ENCODE assay signal across 8 cellular contexts in the genomic region with DNA sequence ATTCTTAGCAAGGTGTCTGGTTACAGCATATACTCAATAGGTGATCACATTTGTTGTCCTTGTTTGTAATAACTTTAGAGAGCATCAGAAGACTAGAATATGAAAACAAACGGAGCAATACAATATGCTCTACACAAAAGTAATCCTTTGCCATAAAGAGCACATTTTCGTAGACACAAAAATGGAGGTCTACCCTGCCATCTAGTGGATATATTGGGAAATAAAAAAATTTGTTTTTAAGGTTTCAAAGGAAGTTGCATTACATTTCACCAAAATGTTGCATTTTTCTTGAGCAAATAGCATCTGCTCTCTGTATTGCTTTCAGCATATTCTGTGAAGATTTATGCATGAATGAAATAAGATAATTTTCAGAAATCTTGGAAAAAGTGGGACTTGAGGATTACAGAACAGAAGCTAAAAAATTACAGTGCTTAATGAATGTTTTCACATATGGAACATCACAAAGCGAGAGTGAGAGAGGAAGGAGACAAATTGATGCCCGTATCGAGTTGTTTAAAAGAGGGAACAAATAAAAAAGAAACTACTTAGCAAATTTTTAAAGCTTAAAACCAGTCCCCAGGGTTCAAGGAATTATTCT.
DNase-seq lines count a peak whose midpoint lies in the region; TF ChIP-seq lines count a peak whose summit lies in the region.

No MANE protein-coding gene starts in this region.

- H3K4me3 ChIP-seq in AG09309 (ENCODE audit: control insufficient read depth, low read depth, low read length) (no peak overlapping the region), LNCaP clone FGC (ENCODE audit: low read depth, low read length) (no peak overlapping the region)

- H3K27ac ChIP-seq in substantia nigra (ENCODE audit: low read depth, low read length, poor library complexity, severe bottlenecking) (no peak overlapping the region), caudate nucleus (ENCODE audit: low read depth, low read length) (no peak overlapping the region)

- DNase-seq in AG09309 (ENCODE audit: low read depth), result no peak
- DNase-seq in GM13976 (ENCODE audit: low spot score), result no peak
- DNase-seq in LNCaP clone FGC (ENCODE audit: low read depth), result no peak
- DNase-seq in astrocyte of the hippocampus (ENCODE audit: low read depth, low spot score), result peak; percentile 53
- peak; percentile 36 for DNase-seq in kidney tubule cell (ENCODE audit: low spot score)
- DNase-seq in NCI-H128 (lab: John Stamatoyannopoulos, UW; ENCODE audit: unreplicated experiment), result no peak
- DNase-seq in substantia nigra (lab: John Stamatoyannopoulos, UW), result no peak
- DNase-seq in caudate nucleus (lab: John Stamatoyannopoulos, UW), result no peak

- peak; percentile 41 for TF ChIP-seq CTCF in AG09309 (IDR thresholded peaks at IDR 0.05; ENCODE audit: control insufficient read depth, insufficient read depth, low read depth, low read length, missing control alignments)
- peak; percentile 36 for TF ChIP-seq CTCF in GM13976 (IDR thresholded peaks at IDR 0.05; ENCODE audit: borderline replicate concordance, control extremely low read depth, extremely low read depth, insufficient read depth, missing control alignments)
- TF ChIP-seq CTCF in LNCaP clone FGC (IDR thresholded peaks at IDR 0.05; ENCODE audit: control insufficient read depth, extremely low read depth, insufficient read depth), result peak; percentile 46

- in situ Hi-C loops in GM13976 (cut with MboI; ENCODE audit: low sequenced_read_pairs, unreplicated experiment), result no loop called here

Comparison
In these comparisons a context has a peak if more than half of its experiments do, and no peak if none do; other contexts are left out.
1. DNase-seq: peak in astrocyte of the hippocampus (single experiment) and kidney tubule cell (single experiment); none in AG09309 (single experiment), GM13976 (single experiment), LNCaP clone FGC (single experiment), NCI-H128 (single experiment), substantia nigra (0 of 49) and caudate nucleus (0 of 61).
2. Peak in every context shown above with its lines, with median percentiles within 50 percentile points of each other: CTCF ChIP-seq.